1 cellular context compared by ENCODE assay signal in genomic region chr12:113370923-113371682, GRCh38.
TF ChIP-seq lines count a peak whose summit lies in the region.

No MANE protein-coding gene starts in this region.

TF ChIP-seq in GM12878, 131 proteins besides CTCF, POLR2A, EP300 and RAD21:
- TF ChIP-seq EED (IDR thresholded peaks at IDR 0.05; ENCODE audit: low read depth) (no peak), PKNOX1 (IDR thresholded peaks at IDR 0.05) (peak; percentile 88), BHLHE40 (IDR thresholded peaks at IDR 0.05; ENCODE audit: borderline replicate concordance in 1 of 2, low read depth in 2 of 2, low read length in 1 of 2) (no peak)
- TF ChIP-seq, protein P1, sequence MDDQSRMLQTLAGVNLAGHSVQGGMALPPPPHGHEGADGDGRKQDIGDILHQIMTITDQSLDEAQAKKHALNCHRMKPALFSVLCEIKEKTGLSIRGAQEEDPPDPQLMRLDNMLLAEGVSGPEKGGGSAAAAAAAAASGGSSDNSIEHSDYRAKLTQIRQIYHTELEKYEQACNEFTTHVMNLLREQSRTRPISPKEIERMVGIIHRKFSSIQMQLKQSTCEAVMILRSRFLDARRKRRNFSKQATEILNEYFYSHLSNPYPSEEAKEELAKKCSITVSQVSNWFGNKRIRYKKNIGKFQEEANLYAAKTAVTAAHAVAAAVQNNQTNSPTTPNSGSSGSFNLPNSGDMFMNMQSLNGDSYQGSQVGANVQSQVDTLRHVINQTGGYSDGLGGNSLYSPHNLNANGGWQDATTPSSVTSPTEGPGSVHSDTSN (IDR thresholded peaks at IDR 0.05; ENCODE audit: insufficient replicate concordance, low read depth, low read length), result peak; percentile 70
